In the genomic region with DNA sequence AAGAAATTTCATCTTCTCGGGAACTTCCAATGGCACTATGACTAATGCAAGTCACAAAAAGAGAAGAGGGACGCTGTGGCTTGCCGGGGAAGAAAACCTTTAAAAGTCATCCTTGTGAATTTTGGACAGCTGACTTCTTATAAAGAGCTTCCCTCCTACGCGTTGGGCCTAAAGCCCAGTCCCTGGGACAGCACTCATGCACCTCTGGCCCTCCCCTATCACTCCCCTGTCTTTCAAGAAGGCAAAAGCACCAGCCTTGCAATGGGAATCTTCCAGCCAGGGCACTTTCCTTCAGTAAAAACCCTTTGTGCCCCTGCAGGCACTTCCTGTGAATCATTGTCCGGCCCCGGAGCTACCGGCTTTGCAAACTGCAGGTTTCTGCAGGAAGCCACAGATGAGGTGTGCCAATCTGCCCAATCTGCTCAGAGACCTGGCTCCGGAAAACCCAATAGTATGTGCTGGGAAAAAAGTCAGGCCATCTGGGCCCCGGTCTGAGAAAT, we compare ENCODE assay signal across 8 cellular contexts. TPM values are rescaled to one million over a fixed set of nuclear protein-coding genes. Genes with fewer than 3 reads are reported as not detected.
A peak's percentile ranks its signal among the peaks of the same experiment; 100 is the strongest.
DNase-seq lines count a peak whose midpoint lies in the region; ATAC-seq and TF ChIP-seq lines count a peak whose summit lies in the region.

No MANE protein-coding gene starts in this region.

- 0 out of 3 replicates have a peak, but pooled peaks have one; percentile 18 for TF ChIP-seq CTCF in GM12872 (IDR thresholded peaks at IDR 0.05; ENCODE audit: insufficient read depth, low read depth, low read length)

- CTCF ChIA-PET in activated naive CD4-positive, alpha-beta T cell treated with anti-CD3 and anti-CD28 coated beads, Interleukin-2, amount 10 ng/mL, durations not matched to agents 7 days and 5 days (lab: Charles Lee): interaction anchor here (1.1 to 2.6 kb wide), 7 partner anchors 10 to 56 kb away, joined by 3 to 12 read pairs (median 6); no protein-coding TSS in a partner anchor

- peaks cover 45% of the 10 kb centered on the region for H3K4me1 Mint-ChIP-seq in activated naive CD4-positive, alpha-beta T cell treated with anti-CD3 and anti-CD28 coated beads, Interleukin-2, amount 10 ng/mL, durations not matched to agents 7 days and 5 days

- H3K9me3 Mint-ChIP-seq in activated naive CD4-positive, alpha-beta T cell treated with anti-CD3 and anti-CD28 coated beads, Interleukin-2, amount 10 ng/mL, durations not matched to agents 7 days and 5 days: no peaks in the 10 kb centered on the region

- DNase-seq in M059J (ENCODE audit: low read depth) (peak; percentile 91), kidney tubule cell (ENCODE audit: low spot score) (peak; percentile 77), mesenteric fat pad (ENCODE audit: low spot score) (no peak), OCI-M1 (lab: John Stamatoyannopoulos, UW) (no peak), AG08396 (ENCODE audit: low spot score) (no peak)
- peak; percentile 52 for DNase-seq in activated naive CD4-positive, alpha-beta T cell treated with anti-CD3 and anti-CD28 coated beads, Interleukin-2, amount 10 ng/mL, durations not matched to agents 7 days and 5 days

- H3K27ac Mint-ChIP-seq in activated naive CD4-positive, alpha-beta T cell treated with anti-CD3 and anti-CD28 coated beads, Interleukin-2, amount 10 ng/mL, durations not matched to agents 7 days and 5 days: peak overlapping the region; percentile 43

- H3K27me3 Mint-ChIP-seq in activated naive CD4-positive, alpha-beta T cell treated with anti-CD3 and anti-CD28 coated beads, Interleukin-2, amount 10 ng/mL, durations not matched to agents 7 days and 5 days: no peaks in the 10 kb centered on the region

- peak; percentile 58 for ATAC-seq in GM21825 (IDR thresholded peaks at IDR 0.05; ENCODE audit: unreplicated experiment)

- H3K4me3 Mint-ChIP-seq in activated naive CD4-positive, alpha-beta T cell treated with anti-CD3 and anti-CD28 coated beads, Interleukin-2, amount 10 ng/mL, durations not matched to agents 7 days and 5 days: no peak overlapping the region

- peaks cover 17% of the 10 kb centered on the region for H3K36me3 Mint-ChIP-seq in activated naive CD4-positive, alpha-beta T cell treated with anti-CD3 and anti-CD28 coated beads, Interleukin-2, amount 10 ng/mL, durations not matched to agents 7 days and 5 days

RNA-seq across cellular contexts. Expression of gene MREG, which starts 7.1 kb away (rescaled TPM):
- 3.6 and 4.0 TPM in 2 replicates for total RNA-seq in M059J (2014; rRNA removed; shearing (Covaris generic))
- 5.7 TPM for total RNA-seq in mesenteric fat pad

Comparison
In these comparisons a context has a peak if more than half of its experiments do, and no peak if none do; other contexts are left out.
1. DNase-seq: peak in M059J (single experiment), activated naive CD4-positive, alpha-beta T cell treated with anti-CD3 and anti-CD28 coated beads, Interleukin-2, amount 10 ng/mL, durations not matched to agents 7 days and 5 days (single experiment) and kidney tubule cell (single experiment); none in mesenteric fat pad (single experiment), OCI-M1 (single experiment) and AG08396 (single experiment).